In the genomic region with DNA sequence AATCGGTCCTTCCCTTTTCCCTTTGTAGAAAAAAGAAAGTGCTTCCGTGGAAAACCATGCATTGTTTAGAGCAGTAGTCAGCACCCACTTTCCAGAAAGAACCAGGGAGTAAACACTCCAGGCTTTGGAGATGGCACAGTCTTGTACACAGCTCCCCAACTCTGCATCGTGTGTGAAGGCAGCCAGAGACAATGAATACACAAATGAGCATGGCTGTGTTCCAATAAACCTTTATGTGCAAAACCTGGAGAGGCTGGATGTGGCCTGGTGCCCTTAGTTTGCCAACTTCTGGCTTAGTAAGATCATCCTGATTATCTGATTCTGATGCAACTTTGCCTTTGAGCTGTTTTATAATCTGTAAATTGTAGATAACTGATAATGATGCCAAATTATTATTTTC, we compare ENCODE assay signal across 26 cellular contexts.
DNase-seq lines count a peak whose midpoint lies in the region; ATAC-seq and TF ChIP-seq lines count a peak whose summit lies in the region.
"Had no signal": no experiment of that assay in that cellular context is flagged by ENCODE, and none has a peak within 500 bp of the region (broad histone marks: within the 10 kb centered on the region; RNA-seq: fewer than 3 reads in every experiment).

No MANE protein-coding gene starts in this region.

- H3K9me3 Mint-ChIP-seq in endothelial cell (ENCODE audit: unreplicated experiment) = peaks cover 24% of the 10 kb centered on the region
- H3K9me3 Mint-ChIP-seq: endodermal cell had no signal

- H3K79me2 ChIP-seq in GM23248 (ENCODE audit: insufficient read depth) = no peaks in the 10 kb centered on the region

- no peaks in the 10 kb centered on the region for H3K36me3 ChIP-seq in GM23248 (ENCODE audit: low read depth)
- no peaks in the 10 kb centered on the region for H3K36me3 ChIP-seq in adipocyte (ENCODE audit: control insufficient read depth, insufficient read depth, low read length, severe bottlenecking)
- H3K36me3 ChIP-seq: brain microvascular endothelial cell, stomach, upper lobe of left lung had no signal

- ATAC-seq in HG02970 (IDR thresholded peaks at IDR 0.05; ENCODE audit: low FRiP score, unreplicated experiment) (no peak), HG03045 (IDR thresholded peaks at IDR 0.05; ENCODE audit: unreplicated experiment) (no peak)
- ATAC-seq: Right ventricle myocardium inferior had no signal

- DNase-seq in AG10803 (ENCODE audit: low read depth) = peak; percentile 46
- peak; percentile 53 for DNase-seq in GM23248
- DNase-seq in adipocyte (ENCODE audit: low read depth) = peak; percentile 20
- DNase-seq in endothelial cell (ENCODE audit: low spot score) = no peak
- DNase-seq: activated B cell treated with CpG ODN at 0.5 μM for 24 hours; activated CD4-positive, alpha-beta T cell treated with anti-CD3 and anti-CD28 coated beads, Interleukin-2, amount 50 U/mL, for 4 hours; activated CD8-positive, alpha-beta memory T cell treated with anti-CD3 and anti-CD28 coated beads, Interleukin-2, amount 50 U/mL, for 4 hours; activated naive CD8-positive, alpha-beta T cell treated with anti-CD3 and anti-CD28 coated beads for 36 hours; brain microvascular endothelial cell; endodermal cell; Kasumi-1; left cardiac atrium; mesendoderm; naive B cell; NCI-H748 treated with DMSO at 0.1 percent for 48 hours; occipital lobe; OCI-M1; stomach; T1000; upper lobe of left lung had no signal

- H3K9ac ChIP-seq in GM23248 = no peak overlapping the region
- no peak overlapping the region for H3K9ac ChIP-seq in adipocyte (ENCODE audit: low read length)

- no peak overlapping the region for H3K4me3 ChIP-seq in AG10803 (ENCODE audit: low read length)
- no peak overlapping the region for H3K4me3 ChIP-seq in GM23248
- H3K4me3 ChIP-seq in adipocyte (ENCODE audit: low read length) = no peak overlapping the region
- H3K4me3 ChIP-seq: coronary artery, stomach, upper lobe of left lung had no signal

- H3K27me3 Mint-ChIP-seq in endothelial cell (ENCODE audit: unreplicated experiment) = peaks cover 3% of the 10 kb centered on the region
- H3K27me3 Mint-ChIP-seq: activated B cell treated with CpG ODN at 0.5 μM for 24 hours; activated naive CD8-positive, alpha-beta T cell treated with anti-CD3 and anti-CD28 coated beads for 36 hours; naive B cell had no signal

- H3K4me1 ChIP-seq in GM23248 (ENCODE audit: insufficient read depth) (0 out of 2 replicates have a peak, but pooled peaks cover 7% of the 10 kb centered on the region), adipocyte (ENCODE audit: control insufficient read depth, insufficient read depth, low read length) (no peaks in the 10 kb centered on the region)
- H3K4me1 ChIP-seq: stomach, upper lobe of left lung had no signal

- TF ChIP-seq CTCF in AG10803 (conservative IDR thresholded peaks at IDR 0.05; ENCODE audit: low read length) (no peak), endothelial cell (IDR thresholded peaks at IDR 0.05; ENCODE audit: unreplicated experiment) (no peak)

- no peaks in the 10 kb centered on the region for H3K9me3 ChIP-seq in GM23248 (ENCODE audit: low read depth)
- H3K9me3 ChIP-seq in adipocyte (ENCODE audit: control insufficient read depth, low read length) = no peaks in the 10 kb centered on the region
- H3K9me3 ChIP-seq: stomach, upper lobe of left lung had no signal

- no peak overlapping the region for H3K27ac Mint-ChIP-seq in endothelial cell (ENCODE audit: unreplicated experiment)
- H3K27ac Mint-ChIP-seq: activated B cell treated with CpG ODN at 0.5 μM for 24 hours; activated naive CD8-positive, alpha-beta T cell treated with anti-CD3 and anti-CD28 coated beads for 36 hours; activated T-helper 2 cell treated with anti-CD3 and anti-CD28 coated beads, Interferon-gamma antibody, Interleukin-2, Interleukin-4, amounts not matched to agents 10 μg/mL and 5 μg/mL and 100 μg/mL, durations not matched to agents 14 hours and 24 hours and 36 hours; endodermal cell; naive B cell had no signal

- no peaks in the 10 kb centered on the region for H3K9me2 ChIP-seq in GM23248 (ENCODE audit: insufficient read depth)

- no peaks in the 10 kb centered on the region for H4K20me1 ChIP-seq in GM23248 (ENCODE audit: insufficient read depth)

- no peaks in the 10 kb centered on the region for H3K4me1 Mint-ChIP-seq in endothelial cell (ENCODE audit: unreplicated experiment)
- H3K4me1 Mint-ChIP-seq: activated B cell treated with CpG ODN at 0.5 μM for 24 hours; activated naive CD8-positive, alpha-beta T cell treated with anti-CD3 and anti-CD28 coated beads for 36 hours; endodermal cell; naive B cell had no signal

- H2AFZ ChIP-seq in GM23248 = peak overlapping the region; percentile 25; the same call in 1 of the 2 replicates

- H3K27me3 ChIP-seq in GM23248 (replicated peaks; ENCODE audit: insufficient read depth) (no peaks in the 10 kb centered on the region), adipocyte (replicated peaks; ENCODE audit: control insufficient read depth, insufficient read depth, low read length) (no peaks in the 10 kb centered on the region), layer of hippocampus (ENCODE audit: control insufficient read depth, insufficient read depth, low read length) (no peaks in the 10 kb centered on the region)
- H3K27me3 ChIP-seq: brain microvascular endothelial cell, stomach, upper lobe of left lung had no signal

- no peak overlapping the region for H3K4me3 Mint-ChIP-seq in endothelial cell (ENCODE audit: unreplicated experiment)
- H3K4me3 Mint-ChIP-seq: activated B cell treated with CpG ODN at 0.5 μM for 24 hours; activated naive CD8-positive, alpha-beta T cell treated with anti-CD3 and anti-CD28 coated beads for 36 hours; endodermal cell; naive B cell had no signal

- peak overlapping the region; percentile 4 for H3K4me2 ChIP-seq in GM23248 (ENCODE audit: unreplicated experiment)

- H3K27ac ChIP-seq in GM23248 (no peak overlapping the region), layer of hippocampus (ENCODE audit: low read depth, low read length) (peak overlapping the region; percentile 32)
- H3K27ac ChIP-seq: brain microvascular endothelial cell, coronary artery, stomach, upper lobe of left lung had no signal

- in situ Hi-C loops in GM23248 (cut with MboI) = no loop called here

- 10 to 16% methylated on average over 3 of the region's 3 CpGs for WGBS in GM23248 (ENCODE audit: low coverage in 1 of 2, low lambda C conversion rate in 2 of 2, missing lambda C conversion rate in 2 of 2), 2 experiments

- H3F3A ChIP-seq in GM23248 (ENCODE audit: insufficient read depth) = no peaks in the 10 kb centered on the region

- H3K36me3 Mint-ChIP-seq in endothelial cell (ENCODE audit: low read depth, unreplicated experiment) = no peaks in the 10 kb centered on the region
- H3K36me3 Mint-ChIP-seq: activated naive CD8-positive, alpha-beta T cell treated with anti-CD3 and anti-CD28 coated beads for 36 hours; naive B cell had no signal
